Comparison of ENCODE assay signal across 4 cellular contexts in genomic region chr10:127522298-127522697, GRCh38. TPM values are rescaled to one million over a fixed set of nuclear protein-coding genes. Genes with fewer than 3 reads are reported as not detected.
"Had no signal": no experiment of that assay in that cellular context is flagged by ENCODE, and none has a peak within 500 bp of the region (broad histone marks: within the 10 kb centered on the region; RNA-seq: fewer than 3 reads in every experiment).

No MANE protein-coding gene starts in this region.

- ATAC-seq: GM12878 had no signal

- DNase-seq: GDM1, GF-D8 had no signal

- H3K4me3 ChIP-seq: GM12878 had no signal

RNA-seq across cellular contexts. Expression of gene NPS, which starts 26.8 kb away (rescaled TPM):
- total RNA-seq: G401, GM12878 had no signal
